In genomic region chr17:42670925-42671657, GRCh38 we compare ENCODE assay signal across 9 cellular contexts. TPM values are rescaled to one million over a fixed set of nuclear protein-coding genes. Genes with fewer than 3 reads are reported as not detected.
A peak's percentile ranks its signal among the peaks of the same experiment; 100 is the strongest.
DNase-seq lines count a peak whose midpoint lies in the region; ATAC-seq, FAIRE-seq and TF ChIP-seq lines count a peak whose summit lies in the region.
"Had no signal": no experiment of that assay in that cellular context is flagged by ENCODE, and none has a peak within 500 bp of the region (broad histone marks: within the 10 kb centered on the region; RNA-seq: fewer than 3 reads in every experiment).

No MANE protein-coding gene starts in this region.

- no peaks in the 10 kb centered on the region for H3K9me3 ChIP-seq in HepG2 (ENCODE audit: low read length)
- H3K9me3 ChIP-seq in right lobe of liver, result no peaks in the 10 kb centered on the region
- H3K9me3 ChIP-seq in vagina, result no peaks in the 10 kb centered on the region
- H3K9me3 ChIP-seq: BE2C, ovary had no signal

- no peak for FAIRE-seq in HepG2 (lab: Jason Lieb, UNC)

- no peak for TF ChIP-seq CTCF in HepG2 (CRISPR knock-in tag; IDR thresholded peaks at IDR 0.05)
- no peak for TF ChIP-seq CTCF in right lobe of liver (IDR thresholded peaks at IDR 0.05)
- no peak for TF ChIP-seq CTCF in vagina (IDR thresholded peaks at IDR 0.05)

- H3K4me2 ChIP-seq in HepG2 (ENCODE audit: low read depth, low read length), result no peak overlapping the region

- no peak for DNase-seq in HepG2 (ENCODE audit: low spot score)
- no peak for DNase-seq in right lobe of liver
- DNase-seq in vagina (ENCODE audit: extremely low spot score in 2 of 2), result no peak
- DNase-seq in superior temporal gyrus (ENCODE audit: extremely low spot score), result no peak
- no peak for DNase-seq in posterior vena cava (ENCODE audit: low spot score)
- DNase-seq: BE2C, OCI-M1 had no signal

- no peak for TF ChIP-seq EP300 in HepG2 (IDR thresholded peaks at IDR 0.05; ENCODE audit: low read depth in 2 of 2, low read length in 2 of 2)
- no peak for TF ChIP-seq EP300 in HepG2 (CRISPR knock-in tag; IDR thresholded peaks at IDR 0.05; ENCODE audit: borderline replicate concordance)

- H3K4me3 ChIP-seq in HepG2 (replicated peaks in 1 of 3; ENCODE audit: insufficient read depth in 1 of 3, low read depth in 2 of 3, low read length in 3 of 3) (no peak overlapping the region), right lobe of liver (no peak overlapping the region), iPS-11a (ENCODE audit: low read depth, low read length) (peak overlapping the region; percentile 43), vagina (no peak overlapping the region)
- H3K4me3 ChIP-seq: ovary had no signal

- no peaks in the 10 kb centered on the region; the same call in 1 of the 2 replicates for H4K20me1 ChIP-seq in HepG2 (ENCODE audit: insufficient read depth, low read length)

- H3K36me3 ChIP-seq in HepG2 (replicated peaks in 1 of 2; ENCODE audit: control insufficient read depth in 1 of 2, insufficient read depth in 2 of 2, low read length in 2 of 2) (peaks cover 13 to 58% of the 10 kb centered on the region in 2 experiments), right lobe of liver (peaks cover 0 to 48% (median 17%) of the 10 kb centered on the region in 4 donors), vagina (peaks cover 0 to 52% of the 10 kb centered on the region in 2 donors)
- H3K36me3 ChIP-seq: ovary had no signal

- no TSS peak for BruUV-seq in HepG2 (replicated peaks; lab: Mats Ljungman, UMichigan)

- TF ChIP-seq POLR2A in HepG2 (IDR thresholded peaks at IDR 0.05; ENCODE audit: insufficient read depth in 1 of 2, low read depth in 2 of 2, low read length in 2 of 2) (no peak), right lobe of liver (IDR thresholded peaks at IDR 0.05) (no peak), vagina (IDR thresholded peaks at IDR 0.05) (no peak)

- H3K9ac ChIP-seq in HepG2 (ENCODE audit: insufficient read depth, low read depth, low read length), result no peak overlapping the region

- CTCF ChIA-PET in HepG2 (lab: Yijun Ruan, JAX; ENCODE audit: low intra/inter-chr PET ratio, low total read pairs), result no interaction called here

- H3K27ac ChIP-seq in HepG2 (ENCODE audit: extremely low read length, insufficient read depth, low read length), result no peak overlapping the region
- no peak overlapping the region for H3K27ac ChIP-seq in right lobe of liver
- H3K27ac ChIP-seq in vagina, result peak overlapping the region; percentile 61
- H3K27ac ChIP-seq: ovary had no signal

- POLR2A ChIA-PET in HepG2 (lab: Yijun Ruan, JAX), result interaction anchor here (1.2 kb wide), 1 partner anchor 62 kb away, joined by 3 read pairs; the partner anchor contains the start of genes RETREG3 and TUBG1

- intact Hi-C loops in HepG2 (cut with micrococcal nuclease; ENCODE audit: unreplicated experiment), result no loop called here
- intact Hi-C loops in right lobe of liver (cut with DNase I), result no loop called here
- intact Hi-C loops in vagina (cut with DNase I), result loop anchor here (5.0 kb wide), 1 partner anchor 64 kb away; the partner anchor contains the start of genes RETREG3 and TUBG1
- intact Hi-C loops in posterior vena cava (cut with DNase I), result loop anchor here in 1 of 2 donors (10.0 kb wide), 1 partner anchor 56 kb away; no protein-coding TSS in a partner anchor

- H3K4me1 ChIP-seq in HepG2 (ENCODE audit: insufficient read depth, low read length), result peaks cover 36% of the 10 kb centered on the region
- H3K4me1 ChIP-seq in right lobe of liver, result peaks cover 0 to 39% (median 13%) of the 10 kb centered on the region in 4 donors
- H3K4me1 ChIP-seq in vagina, result peaks cover 91% of the 10 kb centered on the region

- H2AFZ ChIP-seq in HepG2 (ENCODE audit: low read length), result no peak overlapping the region

- H3K79me2 ChIP-seq in HepG2 (ENCODE audit: insufficient read depth, low read length), result peaks cover 16% of the 10 kb centered on the region

- in situ Hi-C loops in HepG2 (cut with HindIII; ENCODE audit: extremely low pct_ligation_motif_present, low pct_unique_long_range_greater_than_20kb), result no loop called here

- ATAC-seq in HepG2, result no peak
- no peak for ATAC-seq in right lobe of liver

- 93% methylated on average over 27 of the region's 38 CpGs for WGBS in HepG2 (ENCODE audit: low lambda C conversion rate)
- WGBS in right lobe of liver (ENCODE audit: insufficient coverage, low coverage, low lambda C conversion rate, missing lambda C conversion rate), result 89% methylated on average over 12 of the region's 38 CpGs

- H3K27me3 ChIP-seq in HepG2 (ENCODE audit: control insufficient read depth in 1 of 2, insufficient read depth in 2 of 2, low read length in 2 of 2), result no peaks in the 10 kb centered on the region
- H3K27me3 ChIP-seq in right lobe of liver, result no peaks in the 10 kb centered on the region
- no peaks in the 10 kb centered on the region for H3K27me3 ChIP-seq in vagina
- H3K27me3 ChIP-seq: BE2C, ovary had no signal

- no peak for TF ChIP-seq RAD21 in HepG2 (CRISPR knock-in tag; IDR thresholded peaks at IDR 0.05)

RNA-seq across cellular contexts. Expression of gene PLEKHH3, which starts 5.7 kb away (rescaled TPM):
- total RNA-seq in HepG2 (2016; rRNA removed; fragmentation: Illumina TruSeq; extraction: Trizol), result 9.3 and 19.9 TPM in 2 replicates
- 2.9 and 5.1 TPM in 2 replicates for total RNA-seq in HepG2 (2016; cell fraction: cytosol; rRNA removed; fragmentation: Illumina TruSeq; extraction: Trizol; ENCODE audit: low read depth)
- 10.2 and 18.9 TPM in 2 replicates for total RNA-seq in HepG2 (2016; cell fraction: insoluble cytoplasmic fraction; rRNA removed; fragmentation: Illumina TruSeq; extraction: Trizol)
- total RNA-seq in HepG2 (2016; cell fraction: membrane; rRNA removed; fragmentation: Illumina TruSeq; extraction: Trizol), result 8.9 and 10.3 TPM in 2 replicates
- 10.2 and 14.4 TPM in 2 replicates for total RNA-seq in HepG2 (2016; cell fraction: nucleus; rRNA removed; fragmentation: Illumina TruSeq; extraction: Trizol)
- 6.0 and 7.5 TPM in 2 replicates for polyA plus RNA-seq in HepG2 (2011; rRNA removed)
- 3.4 and 6.4 TPM in 2 replicates for polyA plus RNA-seq in HepG2 (2011; cell fraction: cytosol; rRNA removed)
- 38.3 and 39.7 TPM in 2 replicates for polyA plus RNA-seq in HepG2 (2011; cell fraction: nucleus; rRNA removed)
- polyA plus RNA-seq in HepG2 (2012), result 7.4 and 10.5 TPM in 2 replicates
- polyA plus RNA-seq in HepG2 (2016; cell fraction: cytosol; fragmentation: Illumina TruSeq; extraction: Trizol; ENCODE audit: low read depth), result 2.3 and 2.4 TPM in 2 replicates
- polyA plus RNA-seq in HepG2 (2016; cell fraction: insoluble cytoplasmic fraction; fragmentation: Illumina TruSeq; extraction: Trizol; ENCODE audit: low read depth), result 8.9 and 12.6 TPM in 2 replicates
- 5.4 and 5.8 TPM in 2 replicates for polyA plus RNA-seq in HepG2 (2016; cell fraction: membrane; fragmentation: Illumina TruSeq; extraction: Trizol; ENCODE audit: low read depth)
- polyA plus RNA-seq in HepG2 (2016; cell fraction: nucleus; fragmentation: Illumina TruSeq; extraction: Trizol; ENCODE audit: insufficient read depth, low read depth), result 31.7 and 34.0 TPM in 2 replicates
- 7.4 and 8.5 TPM in 2 replicates for polyA minus RNA-seq in HepG2 (2011; rRNA and poly(A)+ RNA removed; ENCODE audit: low replicate concordance)
- polyA minus RNA-seq in HepG2 (2011; cell fraction: cytosol; rRNA and poly(A)+ RNA removed), result 5.2 and 7.6 TPM in 2 replicates
- 6.4 and 7.6 TPM in 2 replicates for polyA minus RNA-seq in HepG2 (2011; cell fraction: nucleus; rRNA and poly(A)+ RNA removed)
- total RNA-seq in right lobe of liver, result 10 to 100 TPM in 5 of 6 experiments, 1 to 10 TPM in 1; 8.1 to 23.7 (median 11.2) TPM
- total RNA-seq in vagina, result 44.9 TPM
- 10 to 100 TPM; 22.2 to 24.8 TPM for total RNA-seq in posterior vena cava

RNA-seq across cellular contexts. Expression of gene CCR10, which starts 10.6 kb away (rescaled TPM):
- 0.20 and 0.29 TPM in 2 replicates for total RNA-seq in HepG2 (2016; rRNA removed; fragmentation: Illumina TruSeq; extraction: Trizol)
- 0.10 and 0.26 TPM in 2 replicates for total RNA-seq in HepG2 (2016; cell fraction: cytosol; rRNA removed; fragmentation: Illumina TruSeq; extraction: Trizol; ENCODE audit: low read depth)
- 0.15 and 0.48 TPM in 2 replicates for total RNA-seq in HepG2 (2016; cell fraction: insoluble cytoplasmic fraction; rRNA removed; fragmentation: Illumina TruSeq; extraction: Trizol)
- total RNA-seq in HepG2 (2016; cell fraction: membrane; rRNA removed; fragmentation: Illumina TruSeq; extraction: Trizol), result 0.24 and 0.37 TPM in 2 replicates
- total RNA-seq in HepG2 (2016; cell fraction: nucleus; rRNA removed; fragmentation: Illumina TruSeq; extraction: Trizol), result 0.38 and 0.47 TPM in 2 replicates
- 0.54 and 0.63 TPM in 2 replicates for polyA plus RNA-seq in HepG2 (2011; rRNA removed)
- 0.69 and 0.85 TPM in 2 replicates for polyA plus RNA-seq in HepG2 (2011; cell fraction: cytosol; rRNA removed)
- polyA plus RNA-seq in HepG2 (2011; cell fraction: nucleus; rRNA removed), result 6.7 and 9.2 TPM in 2 replicates
- 1.1 TPM in 2 replicates for polyA plus RNA-seq in HepG2 (2012)
- 0.08 and 0.14 TPM in 2 replicates for polyA plus RNA-seq in HepG2 (2016; cell fraction: cytosol; fragmentation: Illumina TruSeq; extraction: Trizol; ENCODE audit: low read depth)
- 0.19 TPM in 1 of 2 replicates, not detected in the other for polyA plus RNA-seq in HepG2 (2016; cell fraction: insoluble cytoplasmic fraction; fragmentation: Illumina TruSeq; extraction: Trizol; ENCODE audit: low read depth)
- polyA plus RNA-seq in HepG2 (2016; cell fraction: membrane; fragmentation: Illumina TruSeq; extraction: Trizol; ENCODE audit: low read depth), result 0.13 TPM in 1 of 2 replicates, not detected in the other
- polyA plus RNA-seq in HepG2 (2016; cell fraction: nucleus; fragmentation: Illumina TruSeq; extraction: Trizol; ENCODE audit: insufficient read depth, low read depth), result 1.4 and 2.1 TPM in 2 replicates
- polyA minus RNA-seq in HepG2 (2011; rRNA and poly(A)+ RNA removed; ENCODE audit: low replicate concordance), result 0.19 and 0.62 TPM in 2 replicates
- 0.40 and 0.62 TPM in 2 replicates for polyA minus RNA-seq in HepG2 (2011; cell fraction: cytosol; rRNA and poly(A)+ RNA removed)
- polyA minus RNA-seq in HepG2 (2011; cell fraction: nucleus; rRNA and poly(A)+ RNA removed), result 0.77 and 0.87 TPM in 2 replicates
- under 1 TPM in 3 of 6 experiments, not detected in 3; 0.21 to 0.34 (median 0.31) TPM for total RNA-seq in right lobe of liver
- total RNA-seq in vagina, result 3.2 TPM
- 1 to 10 TPM; 1.7 to 2.5 TPM for total RNA-seq in posterior vena cava

RNA-seq across cellular contexts. Expression of gene CNTNAP1, which starts 11.2 kb away (rescaled TPM):
- total RNA-seq in HepG2 (2016; rRNA removed; fragmentation: Illumina TruSeq; extraction: Trizol) (1.2 and 4.5 TPM in 2 replicates), right lobe of liver (1 to 10 TPM in 1 of 6 experiments, under 1 TPM in 5; 0.42 to 1.8 (median 0.56) TPM), vagina (5.9 TPM), posterior vena cava (10 to 100 TPM; 11.0 to 24.8 TPM)
- 1.7 TPM in 2 replicates for total RNA-seq in HepG2 (2016; cell fraction: cytosol; rRNA removed; fragmentation: Illumina TruSeq; extraction: Trizol; ENCODE audit: low read depth)
- 1.4 and 4.9 TPM in 2 replicates for total RNA-seq in HepG2 (2016; cell fraction: insoluble cytoplasmic fraction; rRNA removed; fragmentation: Illumina TruSeq; extraction: Trizol)
- 1.1 and 1.5 TPM in 2 replicates for total RNA-seq in HepG2 (2016; cell fraction: membrane; rRNA removed; fragmentation: Illumina TruSeq; extraction: Trizol)
- total RNA-seq in HepG2 (2016; cell fraction: nucleus; rRNA removed; fragmentation: Illumina TruSeq; extraction: Trizol), result 4.9 and 6.9 TPM in 2 replicates
- polyA plus RNA-seq in HepG2 (2011; rRNA removed), result 7.7 and 10.7 TPM in 2 replicates
- 4.1 and 4.4 TPM in 2 replicates for polyA plus RNA-seq in HepG2 (2011; cell fraction: cytosol; rRNA removed)
- polyA plus RNA-seq in HepG2 (2011; cell fraction: nucleus; rRNA removed), result 62.6 and 69.7 TPM in 2 replicates
- polyA plus RNA-seq in HepG2 (2012), result 9.2 and 13.1 TPM in 2 replicates
- 0.15 and 0.23 TPM in 2 replicates for polyA plus RNA-seq in HepG2 (2016; cell fraction: cytosol; fragmentation: Illumina TruSeq; extraction: Trizol; ENCODE audit: low read depth)
- 1.1 and 1.6 TPM in 2 replicates for polyA plus RNA-seq in HepG2 (2016; cell fraction: insoluble cytoplasmic fraction; fragmentation: Illumina TruSeq; extraction: Trizol; ENCODE audit: low read depth)
- polyA plus RNA-seq in HepG2 (2016; cell fraction: membrane; fragmentation: Illumina TruSeq; extraction: Trizol; ENCODE audit: low read depth), result 0.47 and 0.51 TPM in 2 replicates
- polyA plus RNA-seq in HepG2 (2016; cell fraction: nucleus; fragmentation: Illumina TruSeq; extraction: Trizol; ENCODE audit: insufficient read depth, low read depth), result 19.8 and 23.5 TPM in 2 replicates
- polyA minus RNA-seq in HepG2 (2011; rRNA and poly(A)+ RNA removed; ENCODE audit: low replicate concordance), result 2.2 and 13.9 TPM in 2 replicates
- 8.8 TPM in 2 replicates for polyA minus RNA-seq in HepG2 (2011; cell fraction: cytosol; rRNA and poly(A)+ RNA removed)
- polyA minus RNA-seq in HepG2 (2011; cell fraction: nucleus; rRNA and poly(A)+ RNA removed), result 12.2 and 13.8 TPM in 2 replicates

RNA-seq across cellular contexts. Expression of gene TUBG2, which starts 12.0 kb away (rescaled TPM):
- 6.6 and 16.0 TPM in 2 replicates for total RNA-seq in HepG2 (2016; rRNA removed; fragmentation: Illumina TruSeq; extraction: Trizol)
- total RNA-seq in HepG2 (2016; cell fraction: cytosol; rRNA removed; fragmentation: Illumina TruSeq; extraction: Trizol; ENCODE audit: low read depth), result 6.2 and 7.8 TPM in 2 replicates
- 5.9 and 16.8 TPM in 2 replicates for total RNA-seq in HepG2 (2016; cell fraction: insoluble cytoplasmic fraction; rRNA removed; fragmentation: Illumina TruSeq; extraction: Trizol)
- 10.7 and 11.2 TPM in 2 replicates for total RNA-seq in HepG2 (2016; cell fraction: membrane; rRNA removed; fragmentation: Illumina TruSeq; extraction: Trizol)
- 22.8 and 25.9 TPM in 2 replicates for total RNA-seq in HepG2 (2016; cell fraction: nucleus; rRNA removed; fragmentation: Illumina TruSeq; extraction: Trizol)
- polyA plus RNA-seq in HepG2 (2011; rRNA removed), result 42.3 and 48.3 TPM in 2 replicates
- 26.1 and 26.6 TPM in 2 replicates for polyA plus RNA-seq in HepG2 (2011; cell fraction: cytosol; rRNA removed)
- polyA plus RNA-seq in HepG2 (2011; cell fraction: nucleus; rRNA removed), result 251 and 257 TPM in 2 replicates
- polyA plus RNA-seq in HepG2 (2012), result 33.9 and 38.4 TPM in 2 replicates
- polyA plus RNA-seq in HepG2 (2016; cell fraction: cytosol; fragmentation: Illumina TruSeq; extraction: Trizol; ENCODE audit: low read depth), result 10.7 and 13.2 TPM in 2 replicates
- 13.2 and 18.2 TPM in 2 replicates for polyA plus RNA-seq in HepG2 (2016; cell fraction: insoluble cytoplasmic fraction; fragmentation: Illumina TruSeq; extraction: Trizol; ENCODE audit: low read depth)
- polyA plus RNA-seq in HepG2 (2016; cell fraction: membrane; fragmentation: Illumina TruSeq; extraction: Trizol; ENCODE audit: low read depth), result 19.9 and 20.4 TPM in 2 replicates
- 85.4 and 93.9 TPM in 2 replicates for polyA plus RNA-seq in HepG2 (2016; cell fraction: nucleus; fragmentation: Illumina TruSeq; extraction: Trizol; ENCODE audit: insufficient read depth, low read depth)
- 4.8 and 24.0 TPM in 2 replicates for polyA minus RNA-seq in HepG2 (2011; rRNA and poly(A)+ RNA removed; ENCODE audit: low replicate concordance)
- polyA minus RNA-seq in HepG2 (2011; cell fraction: cytosol; rRNA and poly(A)+ RNA removed), result 8.4 and 8.6 TPM in 2 replicates
- 41.6 and 47.0 TPM in 2 replicates for polyA minus RNA-seq in HepG2 (2011; cell fraction: nucleus; rRNA and poly(A)+ RNA removed)
- total RNA-seq in right lobe of liver, result 10 to 100 TPM in 1 of 6 experiments, 1 to 10 TPM in 5; 6.8 to 10.7 (median 7.5) TPM
- total RNA-seq in vagina, result 44.7 TPM
- 10 to 100 TPM; 17.9 to 19.8 TPM for total RNA-seq in posterior vena cava
